8 cellular contexts compared by ENCODE assay signal in genomic region chr12:49740930-49741881, GRCh38. TPM values are rescaled to one million over a fixed set of nuclear protein-coding genes. Genes with fewer than 3 reads are reported as not detected.
A peak's percentile ranks its signal among the peaks of the same experiment; 100 is the strongest.
DNase-seq lines count a peak whose midpoint lies in the region; ATAC-seq and TF ChIP-seq lines count a peak whose summit lies in the region.

A gene with protein sequence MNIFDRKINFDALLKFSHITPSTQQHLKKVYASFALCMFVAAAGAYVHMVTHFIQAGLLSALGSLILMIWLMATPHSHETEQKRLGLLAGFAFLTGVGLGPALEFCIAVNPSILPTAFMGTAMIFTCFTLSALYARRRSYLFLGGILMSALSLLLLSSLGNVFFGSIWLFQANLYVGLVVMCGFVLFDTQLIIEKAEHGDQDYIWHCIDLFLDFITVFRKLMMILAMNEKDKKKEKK (plus strand): TSS chr12:49741557. CDS start chr12:49752494, 10,937 bp downstream.

- TF ChIP-seq CTCF in fibroblast of pulmonary artery (IDR thresholded peaks at IDR 0.05; ENCODE audit: low read length, missing control alignments) (peak; percentile 94), nephron (IDR thresholded peaks at IDR 0.05; ENCODE audit: unreplicated experiment in 3 of 3) (peak; percentile 92 to 97 (median 95))

- H3K4me3 Mint-ChIP-seq in nephron: peak within 1 kb of the TSS; percentile 92 to 95 (median 93)
- peak within 1 kb of the TSS; percentile 90 to 92 for H3K4me3 Mint-ChIP-seq in stimulated activated naive CD8-positive, alpha-beta T cell treated with anti-CD3 and anti-CD28 coated beads, Interleukin-15, amount 100 ng/mL, for 72 hours

- peak; percentile 99 for TF ChIP-seq POLR2A in Raji (IDR thresholded peaks at IDR 0.05; ENCODE audit: insufficient read depth, low read depth, low read length)

- H3K9me3 Mint-ChIP-seq in nephron: no peaks in the 10 kb centered on the region
- H3K9me3 Mint-ChIP-seq in stimulated activated naive CD8-positive, alpha-beta T cell treated with anti-CD3 and anti-CD28 coated beads, Interleukin-15, amount 100 ng/mL, for 72 hours: no peaks in the 10 kb centered on the region

- peak within 1 kb of the TSS; percentile 91 for H3K4me3 ChIP-seq in fibroblast of pulmonary artery (replicated peaks; ENCODE audit: low read depth, low read length)

- peak; percentile 91 for ATAC-seq in stimulated activated naive CD8-positive, alpha-beta T cell treated with anti-CD3 and anti-CD28 coated beads, Interleukin-15, amount 100 ng/mL, for 72 hours

- H3K27me3 Mint-ChIP-seq in nephron (ENCODE audit: low read depth): peaks cover 4% of the 10 kb centered on the region
- H3K27me3 Mint-ChIP-seq in stimulated activated naive CD8-positive, alpha-beta T cell treated with anti-CD3 and anti-CD28 coated beads, Interleukin-15, amount 100 ng/mL, for 72 hours: no peaks in the 10 kb centered on the region

- DNase-seq in ELF-1 (ENCODE audit: low read depth, low spot score) (peak; percentile 100), H4 (ENCODE audit: low spot score) (peak; percentile 100), LoVo (ENCODE audit: low spot score) (peak; percentile 100), fibroblast of pulmonary artery (ENCODE audit: low read depth) (peak; percentile 100)
- peak; percentile 98 for DNase-seq in activated effector memory CD4-positive, alpha-beta T cell treated with Interleukin-2 at 50 U/mL for 16 hours
- DNase-seq in stimulated activated naive CD8-positive, alpha-beta T cell treated with anti-CD3 and anti-CD28 coated beads, Interleukin-15, amount 100 ng/mL, for 72 hours: peak; percentile 98 to 100

- peaks cover 12% of the 10 kb centered on the region for H3K36me3 Mint-ChIP-seq in nephron (ENCODE audit: low read depth)

- H3K4me1 Mint-ChIP-seq in nephron: peaks cover 24% of the 10 kb centered on the region
- H3K4me1 Mint-ChIP-seq in stimulated activated naive CD8-positive, alpha-beta T cell treated with anti-CD3 and anti-CD28 coated beads, Interleukin-15, amount 100 ng/mL, for 72 hours: peaks cover 41% of the 10 kb centered on the region

- H3K27ac Mint-ChIP-seq in nephron: peak within 1 kb of the TSS; percentile 94 to 99 (median 98)
- peak within 1 kb of the TSS; percentile 100 for H3K27ac Mint-ChIP-seq in stimulated activated naive CD8-positive, alpha-beta T cell treated with anti-CD3 and anti-CD28 coated beads, Interleukin-15, amount 100 ng/mL, for 72 hours

RNA-seq across cellular contexts. Expression of the gene that starts here (rescaled TPM):
- 554 and 683 TPM in 2 replicates for total RNA-seq in H4 (2014; rRNA removed; shearing (Covaris generic))

Comparison
In these comparisons a context has a peak if more than half of its experiments do, and no peak if none do; other contexts are left out.
1. Peak in every context shown above with its lines: DNase-seq, ATAC-seq and H3K4me3 ChIP-seq.